ENCODE assay signal across 17 cellular contexts in genomic region chr7:51253157-51253556, GRCh38.
A peak's percentile ranks its signal among the peaks of the same experiment; 100 is the strongest.
DNase-seq lines count a peak whose midpoint lies in the region; ATAC-seq and TF ChIP-seq lines count a peak whose summit lies in the region.
"Had no signal": no experiment of that assay in that cellular context is flagged by ENCODE, and none has a peak within 500 bp of the region (broad histone marks: within the 10 kb centered on the region; RNA-seq: fewer than 3 reads in every experiment).

No MANE protein-coding gene starts in this region.

- no peak overlapping the region for H3K27ac ChIP-seq in C4-2B
- H3K27ac ChIP-seq: HL-60 had no signal

- DNase-seq in HT-29 (ENCODE audit: low spot score) = peak; percentile 45
- DNase-seq in SW480 (ENCODE audit: low spot score) = peak; percentile 29
- DNase-seq in left lobe of liver (ENCODE audit: low spot score) = no peak
- no peak for DNase-seq in stimulated activated CD4-positive, alpha-beta T cell treated with anti-CD3 and anti-CD28 coated beads, Interleukin-12 subunit alpha, Interleukin-12 subunit beta, amount 100 ng/mL, for 4 hours
- DNase-seq in stimulated activated naive CD4-positive, alpha-beta T cell (lab: John Stamatoyannopoulos, UW) = no peak
- DNase-seq: activated CD4-positive, alpha-beta T cell treated with anti-CD3 and anti-CD28 coated beads, Interleukin-2, amount 50 U/mL, for 1 hour; activated T-cell treated with anti-CD3 and anti-CD28 coated beads, Interleukin-2, amount 50 U/mL, for 1 hour; DND-41; Karpas-422; mucosa of descending colon; NCI-H2029; SIG-M5; T1000 had no signal

- ATAC-seq in left lobe of liver = peak; percentile 61
- ATAC-seq in GM21717 (IDR thresholded peaks at IDR 0.05; ENCODE audit: unreplicated experiment) = no peak
- ATAC-seq in HG02885 (IDR thresholded peaks at IDR 0.05; ENCODE audit: poor library complexity, unreplicated experiment) = no peak
- ATAC-seq: mucosa of descending colon had no signal

- peak; percentile 20 for TF ChIP-seq CTCF in C4-2B (conservative IDR thresholded peaks at IDR 0.05)

Comparison
In these comparisons a context has a peak if more than half of its experiments do, and no peak if none do; other contexts are left out.
1. DNase-seq: peak in HT-29 (single experiment) and SW480 (single experiment); none in left lobe of liver (single experiment), stimulated activated CD4-positive, alpha-beta T cell treated with anti-CD3 and anti-CD28 coated beads, Interleukin-12 subunit alpha, Interleukin-12 subunit beta, amount 100 ng/mL, for 4 hours (single experiment) and stimulated activated naive CD4-positive, alpha-beta T cell (0 of 6).